In genomic region chr7:156220078-156220605, GRCh38 we compare ENCODE assay signal across 16 cellular contexts.
"Had no signal": no experiment of that assay in that cellular context is flagged by ENCODE, and none has a peak within 500 bp of the region (broad histone marks: within the 10 kb centered on the region; RNA-seq: fewer than 3 reads in every experiment).

No MANE protein-coding gene starts in this region.

- DNase-seq: activated CD4-positive, alpha-beta memory T cell treated with anti-CD3 and anti-CD28 coated beads, Interleukin-2, amount 10 ng/mL, durations not matched to agents 7 days and 5 days; activated CD4-positive, alpha-beta T cell treated with anti-CD3 and anti-CD28 coated beads for 36 hours; activated naive CD8-positive, alpha-beta T cell treated with anti-CD3 and anti-CD28 coated beads, Interleukin-2, amount 10 ng/mL, durations not matched to agents 7 days and 5 days; effector memory CD8-positive, alpha-beta T cell; mammary epithelial cell; right cardiac atrium; stimulated activated CD4-positive, alpha-beta T cell treated with anti-CD3 and anti-CD28 coated beads, Interleukin-15, amount 100 ng/mL, for 24 hours; stimulated activated CD4-positive, alpha-beta T cell treated with anti-CD3 and anti-CD28 coated beads, Interleukin-4, amount 100 ng/mL, for 24 hours; stimulated activated naive CD4-positive, alpha-beta T cell treated with Interleukin-2 at 50 U/mL for 16 hours; T-helper 2 cell; trophoblast cell had no signal

- H3K36me3 ChIP-seq: suprapubic skin had no signal

- H3K4me3 Mint-ChIP-seq: activated CD4-positive, alpha-beta memory T cell treated with anti-CD3 and anti-CD28 coated beads, Interleukin-2, amount 10 ng/mL, durations not matched to agents 7 days and 5 days; activated CD4-positive, alpha-beta T cell treated with anti-CD3 and anti-CD28 coated beads for 36 hours; activated naive CD8-positive, alpha-beta T cell treated with anti-CD3 and anti-CD28 coated beads, Interleukin-2, amount 10 ng/mL, durations not matched to agents 7 days and 5 days; activated T-helper 1 cell treated with anti-CD3 and anti-CD28 coated beads, Interleukin-12 subunit alpha, Interleukin-12 subunit beta, Interleukin-2, Interleukin-4 antibody, amounts not matched to agents 30 ng/mL and 10 ng/mL and 1 ng/mL, durations not matched to agents 14 hours and 24 hours and 36 hours; brain; effector memory CD8-positive, alpha-beta T cell had no signal

- H3K4me1 ChIP-seq: suprapubic skin had no signal

- H3K4me1 Mint-ChIP-seq: activated CD4-positive, alpha-beta memory T cell treated with anti-CD3 and anti-CD28 coated beads, Interleukin-2, amount 10 ng/mL, durations not matched to agents 7 days and 5 days; activated CD4-positive, alpha-beta T cell treated with anti-CD3 and anti-CD28 coated beads for 36 hours; activated naive CD8-positive, alpha-beta T cell treated with anti-CD3 and anti-CD28 coated beads, Interleukin-2, amount 10 ng/mL, durations not matched to agents 7 days and 5 days had no signal

- H3K27ac ChIP-seq: epithelial cell of prostate, skin epidermis, suprapubic skin had no signal

- ATAC-seq: activated CD4-positive, alpha-beta T cell treated with anti-CD3 and anti-CD28 coated beads for 36 hours; effector memory CD8-positive, alpha-beta T cell; right cardiac atrium had no signal

- H3K27me3 Mint-ChIP-seq: activated CD4-positive, alpha-beta memory T cell treated with anti-CD3 and anti-CD28 coated beads, Interleukin-2, amount 10 ng/mL, durations not matched to agents 7 days and 5 days had no signal

- H3K27ac Mint-ChIP-seq: activated CD4-positive, alpha-beta memory T cell treated with anti-CD3 and anti-CD28 coated beads, Interleukin-2, amount 10 ng/mL, durations not matched to agents 7 days and 5 days; activated CD4-positive, alpha-beta T cell treated with anti-CD3 and anti-CD28 coated beads for 36 hours; activated naive CD8-positive, alpha-beta T cell treated with anti-CD3 and anti-CD28 coated beads, Interleukin-2, amount 10 ng/mL, durations not matched to agents 7 days and 5 days; activated T-helper 1 cell treated with anti-CD3 and anti-CD28 coated beads, Interleukin-12 subunit alpha, Interleukin-12 subunit beta, Interleukin-2, Interleukin-4 antibody, amounts not matched to agents 30 ng/mL and 10 ng/mL and 1 ng/mL, durations not matched to agents 14 hours and 24 hours and 36 hours; effector memory CD8-positive, alpha-beta T cell had no signal

- H3K4me3 ChIP-seq: skin epidermis, suprapubic skin had no signal

- H3K36me3 Mint-ChIP-seq: activated naive CD8-positive, alpha-beta T cell treated with anti-CD3 and anti-CD28 coated beads, Interleukin-2, amount 10 ng/mL, durations not matched to agents 7 days and 5 days; brain had no signal

- H3K9me3 Mint-ChIP-seq: activated CD4-positive, alpha-beta memory T cell treated with anti-CD3 and anti-CD28 coated beads, Interleukin-2, amount 10 ng/mL, durations not matched to agents 7 days and 5 days; activated naive CD8-positive, alpha-beta T cell treated with anti-CD3 and anti-CD28 coated beads, Interleukin-2, amount 10 ng/mL, durations not matched to agents 7 days and 5 days; activated T-helper 1 cell treated with anti-CD3 and anti-CD28 coated beads, Interleukin-12 subunit alpha, Interleukin-12 subunit beta, Interleukin-2, Interleukin-4 antibody, amounts not matched to agents 30 ng/mL and 10 ng/mL and 1 ng/mL, durations not matched to agents 14 hours and 24 hours and 36 hours; brain; effector memory CD8-positive, alpha-beta T cell had no signal

- H3K9me3 ChIP-seq: suprapubic skin had no signal

- H3K27me3 ChIP-seq: suprapubic skin had no signal
